8 cellular contexts compared by ENCODE assay signal in genomic region chr6:151325075-151326050, GRCh38.
DNase-seq lines count a peak whose midpoint lies in the region; ATAC-seq and TF ChIP-seq lines count a peak whose summit lies in the region.

No MANE protein-coding gene starts in this region.

- H2BK15ac ChIP-seq in mesendoderm (replicated peaks; ENCODE audit: low read depth): no peak overlapping the region

- peaks cover 29% of the 10 kb centered on the region for H3K27me3 Mint-ChIP-seq in activated B cell treated with CpG ODN at 0.5 μM for 24 hours
- peaks cover 15% of the 10 kb centered on the region for H3K27me3 Mint-ChIP-seq in endodermal cell (ENCODE audit: insufficient read depth)
- peaks cover 13% of the 10 kb centered on the region for H3K27me3 Mint-ChIP-seq in type B pancreatic cell

- H2BK120ac ChIP-seq in mesendoderm (ENCODE audit: low read depth, low read length): no peak overlapping the region

- DNase-seq in C1 segment of cervical spinal cord (lab: John Stamatoyannopoulos, UW) (peak in 8 of 14 donors; percentile 5 to 72 (median 21)), HuH-7 (ENCODE audit: low spot score) (peak; percentile 75), activated B cell treated with CpG ODN at 0.5 μM for 24 hours (peak; percentile 19), endodermal cell (peak; percentile 68), mesendoderm (peak; percentile 48), type B pancreatic cell (ENCODE audit: extremely low spot score, unreplicated experiment) (no peak)

- H3K9me3 ChIP-seq in endodermal cell (ENCODE audit: control insufficient read depth, low read length): no peaks in the 10 kb centered on the region

- peaks cover 13% of the 10 kb centered on the region for H3K27me3 ChIP-seq in endodermal cell (ENCODE audit: control insufficient read depth, insufficient read depth, low read length, poor library complexity, severe bottlenecking)
- no peaks in the 10 kb centered on the region for H3K27me3 ChIP-seq in mesendoderm (ENCODE audit: insufficient read depth, low read length, poor library complexity)

- H3K27ac Mint-ChIP-seq in activated B cell treated with CpG ODN at 0.5 μM for 24 hours: no peak overlapping the region
- no peak overlapping the region for H3K27ac Mint-ChIP-seq in endodermal cell
- H3K27ac Mint-ChIP-seq in type B pancreatic cell: peak overlapping the region; percentile 61

- H3K36me3 Mint-ChIP-seq in activated B cell treated with CpG ODN at 0.5 μM for 24 hours (ENCODE audit: low read depth) (no peaks in the 10 kb centered on the region), endodermal cell (ENCODE audit: low read depth) (peaks cover 2% of the 10 kb centered on the region), type B pancreatic cell (peaks cover 29% of the 10 kb centered on the region)

- H3K4me2 ChIP-seq in mesendoderm (ENCODE audit: low read length): peak overlapping the region; percentile 38

- no peak overlapping the region for H2AK5ac ChIP-seq in mesendoderm (ENCODE audit: low read length)

- no peaks in the 10 kb centered on the region for H3K79me1 ChIP-seq in mesendoderm (ENCODE audit: low read length)

- TF ChIP-seq CTCF in activated B cell treated with CpG ODN at 0.5 μM for 24 hours (IDR thresholded peaks at IDR 0.05): no peak
- no peak for TF ChIP-seq CTCF in endodermal cell (conservative IDR thresholded peaks at IDR 0.05)
- TF ChIP-seq CTCF in type B pancreatic cell (conservative IDR thresholded peaks at IDR 0.05): no peak

- H3K4me1 Mint-ChIP-seq in activated B cell treated with CpG ODN at 0.5 μM for 24 hours (peaks cover 23% of the 10 kb centered on the region), endodermal cell (peaks cover 14% of the 10 kb centered on the region), type B pancreatic cell (ENCODE audit: unreplicated experiment) (peaks cover 53% of the 10 kb centered on the region)

- peak overlapping the region; percentile 72 for H3K4me3 ChIP-seq in endodermal cell (ENCODE audit: low read length)
- peak overlapping the region; percentile 7 for H3K4me3 ChIP-seq in mesendoderm (ENCODE audit: low read length)

- ATAC-seq in activated B cell treated with CpG ODN at 0.5 μM for 24 hours (ENCODE audit: low read depth) (peak; percentile 31), HG02870 (IDR thresholded peaks at IDR 0.05; ENCODE audit: unreplicated experiment) (no peak), GM19351 (IDR thresholded peaks at IDR 0.05; ENCODE audit: unreplicated experiment) (no peak)

- 27 to 45% methylated on average over 23 to 46 of the region's 46 CpGs for WGBS in endodermal cell (ENCODE audit: insufficient coverage in 1 of 2, insufficient read length in 1 of 2), 2 experiments
- WGBS in mesendoderm (ENCODE audit: extremely low coverage, insufficient coverage, low lambda C conversion rate): no CpG with 5 or more reads among the region's 46 CpGs

- H3K9ac ChIP-seq in endodermal cell (ENCODE audit: extremely low read depth, low read length, poor library complexity, severe bottlenecking) (no peak overlapping the region), mesendoderm (ENCODE audit: low read length) (peak overlapping the region; percentile 23)

- intact Hi-C loops in activated B cell treated with CpG ODN at 0.5 μM for 24 hours (cut with micrococcal nuclease): loop anchor here (5.0 to 10.0 kb wide), 2 partner anchors 62 to 149 kb away; no protein-coding TSS in a partner anchor

- CTCF ChIA-PET in activated B cell treated with CpG ODN at 0.5 μM for 24 hours (lab: Charles Lee): interaction anchor here (0.5 to 5.6 kb wide), 22 partner anchors 8 to 1245 kb away, joined by 3 to 164 read pairs (median 5); no protein-coding TSS in a partner anchor

- POLR2A ChIA-PET in activated B cell treated with CpG ODN at 0.5 μM for 24 hours (lab: Charles Lee): interaction anchor here (0.6 to 2.6 kb wide), 5 partner anchors 12 to 907 kb away, joined by 3 to 7 read pairs (median 4); no protein-coding TSS in a partner anchor

- no peaks in the 10 kb centered on the region for H3K79me2 ChIP-seq in mesendoderm (ENCODE audit: control insufficient read depth, insufficient read depth, low read length)

- no peak overlapping the region for H4K8ac ChIP-seq in mesendoderm (ENCODE audit: low read depth, low read length)

- no peaks in the 10 kb centered on the region for H3K9me3 Mint-ChIP-seq in activated B cell treated with CpG ODN at 0.5 μM for 24 hours
- no peaks in the 10 kb centered on the region for H3K9me3 Mint-ChIP-seq in endodermal cell
- peaks cover 6% of the 10 kb centered on the region for H3K9me3 Mint-ChIP-seq in type B pancreatic cell

- H3K27ac ChIP-seq in endodermal cell (ENCODE audit: low read depth, low read length): no peak overlapping the region
- H3K27ac ChIP-seq in mesendoderm (ENCODE audit: low read depth, low read length): no peak overlapping the region

- no peak overlapping the region for H4K5ac ChIP-seq in mesendoderm (ENCODE audit: low read length)

- H3K4me1 ChIP-seq in endodermal cell (ENCODE audit: control insufficient read depth, insufficient read depth, low read length) (no peaks in the 10 kb centered on the region), mesendoderm (ENCODE audit: control insufficient read depth, low read depth, low read length) (no peaks in the 10 kb centered on the region)

- H3K36me3 ChIP-seq in endodermal cell (ENCODE audit: control insufficient read depth, insufficient read depth, low read length) (no peaks in the 10 kb centered on the region), mesendoderm (ENCODE audit: control insufficient read depth, insufficient read depth, low read length) (no peaks in the 10 kb centered on the region)

- no peak overlapping the region for H3K4ac ChIP-seq in mesendoderm (ENCODE audit: low read depth, low read length)

- H3K18ac ChIP-seq in mesendoderm (ENCODE audit: low read length): no peak overlapping the region

- no peak overlapping the region for H2BK5ac ChIP-seq in mesendoderm (ENCODE audit: low read length)

- H3K56ac ChIP-seq in mesendoderm (ENCODE audit: low read length): peak overlapping the region; percentile 57

- H3K4me3 Mint-ChIP-seq in activated B cell treated with CpG ODN at 0.5 μM for 24 hours: peak overlapping the region; percentile 79
- H3K4me3 Mint-ChIP-seq in endodermal cell: peak overlapping the region; percentile 69
- H3K4me3 Mint-ChIP-seq in type B pancreatic cell: peak overlapping the region; percentile 87

- H3K23ac ChIP-seq in mesendoderm (ENCODE audit: low read length): no peak overlapping the region
